In the genomic region with DNA sequence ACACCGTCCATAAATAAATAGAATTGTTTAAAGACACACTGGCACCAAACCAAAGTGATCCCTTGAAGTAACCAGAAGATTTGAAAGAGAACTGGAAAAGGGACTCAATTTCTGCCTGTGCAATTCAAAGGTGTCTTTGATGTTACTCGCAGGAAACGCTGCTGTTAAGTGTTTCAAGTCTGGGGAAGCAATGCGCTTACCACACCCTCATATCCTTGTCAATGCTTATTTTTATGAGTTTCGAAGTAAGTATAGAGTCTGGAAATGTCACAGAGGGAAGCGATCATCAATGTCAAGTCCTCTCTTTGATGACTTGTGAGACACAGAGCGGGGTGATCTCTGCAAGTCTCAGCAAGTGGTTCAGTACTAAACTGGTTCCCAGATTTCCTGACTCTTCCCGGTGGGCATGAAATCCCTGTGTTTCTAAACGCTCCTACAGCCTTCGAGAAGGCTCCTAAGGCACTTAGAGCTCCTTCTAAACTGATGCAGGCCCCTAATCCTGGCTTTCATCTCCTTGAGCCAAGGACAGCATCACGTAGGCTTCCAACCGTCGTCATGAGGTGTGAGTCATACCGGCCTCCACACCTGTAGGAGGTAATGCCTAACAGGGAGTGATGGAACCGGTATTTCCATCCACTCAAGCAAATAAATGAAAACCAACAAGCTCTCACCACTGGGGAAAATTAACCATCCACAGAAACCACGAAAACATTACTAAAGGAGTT, we compare ENCODE assay signal across 2 cellular contexts.
TF ChIP-seq lines count a peak whose summit lies in the region.

No MANE protein-coding gene starts in this region.

TF ChIP-seq in SK-N-SH, 30 proteins besides CTCF, POLR2A, EP300 and RAD21 (continued from another document):
- TF ChIP-seq, protein P1, sequence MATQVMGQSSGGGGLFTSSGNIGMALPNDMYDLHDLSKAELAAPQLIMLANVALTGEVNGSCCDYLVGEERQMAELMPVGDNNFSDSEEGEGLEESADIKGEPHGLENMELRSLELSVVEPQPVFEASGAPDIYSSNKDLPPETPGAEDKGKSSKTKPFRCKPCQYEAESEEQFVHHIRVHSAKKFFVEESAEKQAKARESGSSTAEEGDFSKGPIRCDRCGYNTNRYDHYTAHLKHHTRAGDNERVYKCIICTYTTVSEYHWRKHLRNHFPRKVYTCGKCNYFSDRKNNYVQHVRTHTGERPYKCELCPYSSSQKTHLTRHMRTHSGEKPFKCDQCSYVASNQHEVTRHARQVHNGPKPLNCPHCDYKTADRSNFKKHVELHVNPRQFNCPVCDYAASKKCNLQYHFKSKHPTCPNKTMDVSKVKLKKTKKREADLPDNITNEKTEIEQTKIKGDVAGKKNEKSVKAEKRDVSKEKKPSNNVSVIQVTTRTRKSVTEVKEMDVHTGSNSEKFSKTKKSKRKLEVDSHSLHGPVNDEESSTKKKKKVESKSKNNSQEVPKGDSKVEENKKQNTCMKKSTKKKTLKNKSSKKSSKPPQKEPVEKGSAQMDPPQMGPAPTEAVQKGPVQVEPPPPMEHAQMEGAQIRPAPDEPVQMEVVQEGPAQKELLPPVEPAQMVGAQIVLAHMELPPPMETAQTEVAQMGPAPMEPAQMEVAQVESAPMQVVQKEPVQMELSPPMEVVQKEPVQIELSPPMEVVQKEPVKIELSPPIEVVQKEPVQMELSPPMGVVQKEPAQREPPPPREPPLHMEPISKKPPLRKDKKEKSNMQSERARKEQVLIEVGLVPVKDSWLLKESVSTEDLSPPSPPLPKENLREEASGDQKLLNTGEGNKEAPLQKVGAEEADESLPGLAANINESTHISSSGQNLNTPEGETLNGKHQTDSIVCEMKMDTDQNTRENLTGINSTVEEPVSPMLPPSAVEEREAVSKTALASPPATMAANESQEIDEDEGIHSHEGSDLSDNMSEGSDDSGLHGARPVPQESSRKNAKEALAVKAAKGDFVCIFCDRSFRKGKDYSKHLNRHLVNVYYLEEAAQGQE (IDR thresholded peaks at IDR 0.05; ENCODE audit: low read depth, low read length) = no peak
- TF ChIP-seq, protein P2, sequence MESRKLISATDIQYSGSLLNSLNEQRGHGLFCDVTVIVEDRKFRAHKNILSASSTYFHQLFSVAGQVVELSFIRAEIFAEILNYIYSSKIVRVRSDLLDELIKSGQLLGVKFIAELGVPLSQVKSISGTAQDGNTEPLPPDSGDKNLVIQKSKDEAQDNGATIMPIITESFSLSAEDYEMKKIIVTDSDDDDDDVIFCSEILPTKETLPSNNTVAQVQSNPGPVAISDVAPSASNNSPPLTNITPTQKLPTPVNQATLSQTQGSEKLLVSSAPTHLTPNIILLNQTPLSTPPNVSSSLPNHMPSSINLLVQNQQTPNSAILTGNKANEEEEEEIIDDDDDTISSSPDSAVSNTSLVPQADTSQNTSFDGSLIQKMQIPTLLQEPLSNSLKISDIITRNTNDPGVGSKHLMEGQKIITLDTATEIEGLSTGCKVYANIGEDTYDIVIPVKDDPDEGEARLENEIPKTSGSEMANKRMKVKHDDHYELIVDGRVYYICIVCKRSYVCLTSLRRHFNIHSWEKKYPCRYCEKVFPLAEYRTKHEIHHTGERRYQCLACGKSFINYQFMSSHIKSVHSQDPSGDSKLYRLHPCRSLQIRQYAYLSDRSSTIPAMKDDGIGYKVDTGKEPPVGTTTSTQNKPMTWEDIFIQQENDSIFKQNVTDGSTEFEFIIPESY (IDR thresholded peaks at IDR 0.05; ENCODE audit: borderline replicate concordance, low read depth) = no peak
- TF ChIP-seq, protein P3, sequence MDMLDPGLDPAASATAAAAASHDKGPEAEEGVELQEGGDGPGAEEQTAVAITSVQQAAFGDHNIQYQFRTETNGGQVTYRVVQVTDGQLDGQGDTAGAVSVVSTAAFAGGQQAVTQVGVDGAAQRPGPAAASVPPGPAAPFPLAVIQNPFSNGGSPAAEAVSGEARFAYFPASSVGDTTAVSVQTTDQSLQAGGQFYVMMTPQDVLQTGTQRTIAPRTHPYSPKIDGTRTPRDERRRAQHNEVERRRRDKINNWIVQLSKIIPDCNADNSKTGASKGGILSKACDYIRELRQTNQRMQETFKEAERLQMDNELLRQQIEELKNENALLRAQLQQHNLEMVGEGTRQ (IDR thresholded peaks at IDR 0.05; ENCODE audit: borderline replicate concordance, low read depth, low read length) = no peak
- TF ChIP-seq EZH2phosphoT487 (IDR thresholded peaks at IDR 0.05; ENCODE audit: borderline replicate concordance, low read depth) = no peak
- TF ChIP-seq MEF2A (IDR thresholded peaks at IDR 0.05; ENCODE audit: borderline replicate concordance, low read depth) = no peak
- no peak for TF ChIP-seq FOXM1 (IDR thresholded peaks at IDR 0.05; ENCODE audit: low read depth)
- no peak for TF ChIP-seq MXI1 (IDR thresholded peaks at IDR 0.05; ENCODE audit: low read depth, low read length)
- no peak for TF ChIP-seq RCOR1 (IDR thresholded peaks at IDR 0.05; ENCODE audit: low read length)
- TF ChIP-seq, protein P4, sequence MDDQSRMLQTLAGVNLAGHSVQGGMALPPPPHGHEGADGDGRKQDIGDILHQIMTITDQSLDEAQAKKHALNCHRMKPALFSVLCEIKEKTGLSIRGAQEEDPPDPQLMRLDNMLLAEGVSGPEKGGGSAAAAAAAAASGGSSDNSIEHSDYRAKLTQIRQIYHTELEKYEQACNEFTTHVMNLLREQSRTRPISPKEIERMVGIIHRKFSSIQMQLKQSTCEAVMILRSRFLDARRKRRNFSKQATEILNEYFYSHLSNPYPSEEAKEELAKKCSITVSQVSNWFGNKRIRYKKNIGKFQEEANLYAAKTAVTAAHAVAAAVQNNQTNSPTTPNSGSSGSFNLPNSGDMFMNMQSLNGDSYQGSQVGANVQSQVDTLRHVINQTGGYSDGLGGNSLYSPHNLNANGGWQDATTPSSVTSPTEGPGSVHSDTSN (IDR thresholded peaks at IDR 0.05) = no peak
- no peak for TF ChIP-seq POLR2AphosphoS5 (IDR thresholded peaks at IDR 0.05; ENCODE audit: low read depth, low read length)
- TF ChIP-seq SIN3A (IDR thresholded peaks at IDR 0.05; ENCODE audit: borderline replicate concordance, low read depth, low read length) = no peak
- TF ChIP-seq JUND (IDR thresholded peaks at IDR 0.05) = no peak
- TF ChIP-seq FOSL2 (IDR thresholded peaks at IDR 0.05; ENCODE audit: borderline replicate concordance, low read depth) = no peak
- no peak for TF ChIP-seq RFX5 (IDR thresholded peaks at IDR 0.05; ENCODE audit: low read length)
- TF ChIP-seq TAF1 (IDR thresholded peaks at IDR 0.05; ENCODE audit: borderline replicate concordance, low read depth, low read length) = no peak
- TF ChIP-seq, protein P5, sequence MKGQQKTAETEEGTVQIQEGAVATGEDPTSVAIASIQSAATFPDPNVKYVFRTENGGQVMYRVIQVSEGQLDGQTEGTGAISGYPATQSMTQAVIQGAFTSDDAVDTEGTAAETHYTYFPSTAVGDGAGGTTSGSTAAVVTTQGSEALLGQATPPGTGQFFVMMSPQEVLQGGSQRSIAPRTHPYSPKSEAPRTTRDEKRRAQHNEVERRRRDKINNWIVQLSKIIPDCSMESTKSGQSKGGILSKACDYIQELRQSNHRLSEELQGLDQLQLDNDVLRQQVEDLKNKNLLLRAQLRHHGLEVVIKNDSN (IDR thresholded peaks at IDR 0.05; ENCODE audit: borderline replicate concordance, low read depth) = no peak

TF ChIP-seq in SK-N-SH treated with all-trans-retinoic acid at 6 μM for 48 hours, 23 proteins besides CTCF, POLR2A, EP300 and RAD21 (continued from another document):
- TF ChIP-seq ZFP3 (CRISPR knock-in tag; IDR thresholded peaks at IDR 0.05) = no peak
- TF ChIP-seq TOX (CRISPR knock-in tag; IDR thresholded peaks at IDR 0.05; ENCODE audit: borderline replicate concordance) = no peak
- TF ChIP-seq PPARA (CRISPR knock-in tag; IDR thresholded peaks at IDR 0.05; ENCODE audit: borderline replicate concordance) = no peak
- no peak for TF ChIP-seq SNAI2 (CRISPR knock-in tag; IDR thresholded peaks at IDR 0.05)
- TF ChIP-seq ARNTL (CRISPR knock-in tag; IDR thresholded peaks at IDR 0.05; ENCODE audit: borderline replicate concordance, low read depth) = no peak
- no peak for TF ChIP-seq CSDC2 (CRISPR knock-in tag; IDR thresholded peaks at IDR 0.05)
- TF ChIP-seq TCF4 (CRISPR knock-in tag; IDR thresholded peaks at IDR 0.05; ENCODE audit: borderline replicate concordance) = no peak
- TF ChIP-seq, protein P6, sequence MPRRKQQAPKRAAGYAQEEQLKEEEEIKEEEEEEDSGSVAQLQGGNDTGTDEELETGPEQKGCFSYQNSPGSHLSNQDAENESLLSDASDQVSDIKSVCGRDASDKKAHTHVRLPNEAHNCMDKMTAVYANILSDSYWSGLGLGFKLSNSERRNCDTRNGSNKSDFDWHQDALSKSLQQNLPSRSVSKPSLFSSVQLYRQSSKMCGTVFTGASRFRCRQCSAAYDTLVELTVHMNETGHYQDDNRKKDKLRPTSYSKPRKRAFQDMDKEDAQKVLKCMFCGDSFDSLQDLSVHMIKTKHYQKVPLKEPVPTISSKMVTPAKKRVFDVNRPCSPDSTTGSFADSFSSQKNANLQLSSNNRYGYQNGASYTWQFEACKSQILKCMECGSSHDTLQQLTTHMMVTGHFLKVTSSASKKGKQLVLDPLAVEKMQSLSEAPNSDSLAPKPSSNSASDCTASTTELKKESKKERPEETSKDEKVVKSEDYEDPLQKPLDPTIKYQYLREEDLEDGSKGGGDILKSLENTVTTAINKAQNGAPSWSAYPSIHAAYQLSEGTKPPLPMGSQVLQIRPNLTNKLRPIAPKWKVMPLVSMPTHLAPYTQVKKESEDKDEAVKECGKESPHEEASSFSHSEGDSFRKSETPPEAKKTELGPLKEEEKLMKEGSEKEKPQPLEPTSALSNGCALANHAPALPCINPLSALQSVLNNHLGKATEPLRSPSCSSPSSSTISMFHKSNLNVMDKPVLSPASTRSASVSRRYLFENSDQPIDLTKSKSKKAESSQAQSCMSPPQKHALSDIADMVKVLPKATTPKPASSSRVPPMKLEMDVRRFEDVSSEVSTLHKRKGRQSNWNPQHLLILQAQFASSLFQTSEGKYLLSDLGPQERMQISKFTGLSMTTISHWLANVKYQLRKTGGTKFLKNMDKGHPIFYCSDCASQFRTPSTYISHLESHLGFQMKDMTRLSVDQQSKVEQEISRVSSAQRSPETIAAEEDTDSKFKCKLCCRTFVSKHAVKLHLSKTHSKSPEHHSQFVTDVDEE (CRISPR knock-in tag; IDR thresholded peaks at IDR 0.05) = no peak
TF ChIP-seq in SK-N-SH treated with all-trans-retinoic acid at 6 μM for 48 hours: peak in this region for 0.
